In genomic region chrX:53093748-53094583, GRCh38 we compare ENCODE assay signal across 8 cellular contexts. TPM values are rescaled to one million over a fixed set of nuclear protein-coding genes. Genes with fewer than 3 reads are reported as not detected.
A peak's percentile ranks its signal among the peaks of the same experiment; 100 is the strongest.
DNase-seq lines count a peak whose midpoint lies in the region; ATAC-seq lines count a peak whose summit lies in the region.

A gene with protein sequence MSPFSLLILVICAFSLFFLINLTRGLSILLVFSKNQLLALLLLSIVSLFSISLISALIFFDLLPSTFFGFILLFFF (plus strand): TSS chrX:53094142. CDS start chrX:53124273, 30,131 bp downstream.

- H3K9me3 ChIP-seq in mononuclear cell (ENCODE audit: low read depth, low read length) = no peaks in the 10 kb centered on the region

- H3K4me3 ChIP-seq in mononuclear cell (ENCODE audit: low read length) = peak within 1 kb of the TSS; percentile 54

- H3K27ac ChIP-seq in epithelial cell of prostate = peak within 1 kb of the TSS; percentile 59

- DNase-seq in DMS 273 (lab: John Stamatoyannopoulos, UW; ENCODE audit: unreplicated experiment) (peak; percentile 98), HuH-7.5 (ENCODE audit: low spot score) (peak; percentile 78), OCI-M1 (lab: John Stamatoyannopoulos, UW) (peak; percentile 97), activated T-cell treated with anti-CD3 and anti-CD28 coated beads for 48 hours (ENCODE audit: low read depth) (peak; percentile 63), epithelial cell of prostate (ENCODE audit: low read depth, low spot score) (peak; percentile 77)
- DNase-seq in stimulated activated CD8-positive, alpha-beta memory T cell treated with anti-CD3 and anti-CD28 coated beads, Interleukin-4, amount 100 ng/mL, for 48 hours = peak; percentile 83

- H3K4me1 ChIP-seq in mononuclear cell (ENCODE audit: insufficient read depth, low read length) = peaks cover 10% of the 10 kb centered on the region

- peak; percentile 65 for ATAC-seq in GM21526 (IDR thresholded peaks at IDR 0.05; ENCODE audit: low FRiP score, unreplicated experiment)

- H3K27me3 ChIP-seq in mononuclear cell (ENCODE audit: insufficient read depth, low read length) = no peaks in the 10 kb centered on the region

RNA-seq across cellular contexts. Expression of the gene that starts here (rescaled TPM):
- total RNA-seq in mononuclear cell = 6.3 TPM

Comparison
In these comparisons a context has a peak if more than half of its experiments do, and no peak if none do; other contexts are left out.
1. Peak in every context shown above with its lines: DNase-seq, ATAC-seq, H3K4me3 ChIP-seq and H3K27ac ChIP-seq.